1 cellular context compared by ENCODE assay signal in genomic region chr1:154192476-154192875, GRCh38.
TF ChIP-seq lines count a peak whose summit lies in the region.

No MANE protein-coding gene starts in this region.

TF ChIP-seq in K562, 482 proteins besides CTCF, POLR2A, EP300 and RAD21:
- TF ChIP-seq CHCHD3 (CRISPR knock-in tag; IDR thresholded peaks at IDR 0.05) (no peak), THRB (CRISPR knock-in tag; conservative IDR thresholded peaks at IDR 0.05) (no peak), TCF7L2 (IDR thresholded peaks at IDR 0.05; ENCODE audit: low read depth, low read length) (no peak), LARP7 (IDR thresholded peaks at IDR 0.05) (no peak), FOXJ2 (tag; IDR thresholded peaks at IDR 0.05) (no peak), MCM5 (IDR thresholded peaks at IDR 0.05; ENCODE audit: low read depth) (no peak), ZKSCAN8 (CRISPR knock-in tag; IDR thresholded peaks at IDR 0.05) (no peak), XRCC5 (IDR thresholded peaks at IDR 0.05; ENCODE audit: low read depth, low read length) (no peak), REST (CRISPR knock-in tag; IDR thresholded peaks at IDR 0.05; ENCODE audit: low read depth) (no peak), ESRRB (CRISPR knock-in tag; IDR thresholded peaks at IDR 0.05; ENCODE audit: borderline replicate concordance) (no peak), CBX2 (IDR thresholded peaks at IDR 0.05; ENCODE audit: insufficient read depth, low read length, poor library complexity, severe bottlenecking) (no peak), CBX3 (IDR thresholded peaks at IDR 0.05; ENCODE audit: borderline replicate concordance in 1 of 2, low read length in 2 of 2) (no peak), ARNT (IDR thresholded peaks at IDR 0.05) (no peak), SRSF9 (IDR thresholded peaks at IDR 0.05; ENCODE audit: borderline replicate concordance, low read depth, low read length) (no peak), ZBTB17 (CRISPR knock-in tag; IDR thresholded peaks at IDR 0.05) (no peak), CGGBP1 (CRISPR knock-in tag; IDR thresholded peaks at IDR 0.05) (no peak)
